Comparison of ENCODE assay signal across 9 cellular contexts in the genomic region with DNA sequence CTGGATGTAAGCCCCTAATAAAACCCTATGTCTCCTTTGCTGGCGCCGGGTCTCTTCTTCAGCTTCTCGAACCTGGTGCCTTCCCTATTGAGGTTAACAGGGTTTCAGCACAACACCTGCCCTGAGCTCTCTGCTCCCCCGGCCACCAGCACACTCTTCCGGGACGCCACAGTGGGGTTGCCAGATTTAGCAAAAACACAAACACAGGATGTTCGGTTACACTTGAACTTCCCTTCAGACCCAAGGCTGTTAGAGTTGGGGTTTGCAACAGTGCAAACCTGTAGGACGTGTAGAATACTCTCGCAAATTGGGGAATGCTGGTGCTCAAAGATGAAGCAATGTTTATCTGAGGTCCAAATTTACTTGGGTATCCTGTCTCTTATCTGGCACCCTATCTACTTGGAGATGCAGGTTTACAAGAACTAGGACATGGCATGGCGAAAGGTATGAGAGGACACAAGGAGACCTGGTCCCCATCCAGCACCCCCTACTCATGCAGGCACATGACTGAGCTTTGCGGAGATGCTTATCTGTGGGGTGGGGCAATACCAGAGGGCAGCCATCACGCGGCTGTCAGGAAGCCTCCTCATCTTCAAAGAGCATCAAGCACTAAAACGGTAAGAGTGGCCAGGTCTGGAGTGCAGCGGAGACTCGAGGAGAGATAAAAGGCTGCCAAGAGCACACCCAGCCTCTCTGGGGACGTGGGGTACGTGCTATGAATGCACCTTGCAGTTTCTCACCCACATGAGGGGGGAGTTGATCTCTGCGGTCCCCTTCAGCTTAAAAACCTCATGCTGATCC. TPM values are rescaled to one million over a fixed set of nuclear protein-coding genes. Genes with fewer than 3 reads are reported as not detected.
A peak's percentile ranks its signal among the peaks of the same experiment; 100 is the strongest.
DNase-seq lines count a peak whose midpoint lies in the region; ATAC-seq, FAIRE-seq and TF ChIP-seq lines count a peak whose summit lies in the region.
"Had no signal": no experiment of that assay in that cellular context is flagged by ENCODE, and none has a peak within 500 bp of the region (broad histone marks: within the 10 kb centered on the region; RNA-seq: fewer than 3 reads in every experiment).

No MANE protein-coding gene starts in this region.

- 65 to 77% methylated on average over 19 of the region's 19 CpGs for WGBS in lower leg skin, 2 donors

- H4K20me1 ChIP-seq in DND-41 (ENCODE audit: insufficient read depth, low read length): no peaks in the 10 kb centered on the region

- no peaks in the 10 kb centered on the region for H3K27me3 ChIP-seq in DND-41 (ENCODE audit: insufficient read depth, low read length, poor library complexity)
- H3K27me3 ChIP-seq: pancreas had no signal

- no peaks in the 10 kb centered on the region for H3K79me2 ChIP-seq in DND-41 (ENCODE audit: insufficient read depth, low read length)

- TF ChIP-seq CTCF in DND-41 (IDR thresholded peaks at IDR 0.05; ENCODE audit: borderline replicate concordance, extremely low read depth, low read length, poor library complexity, severe bottlenecking): no peak
- TF ChIP-seq CTCF in lower leg skin (IDR thresholded peaks at IDR 0.05): no peak

- FAIRE-seq in HTR-8/SVneo (lab: Jason Lieb, UNC): no peak
- FAIRE-seq: pancreas had no signal

- peak overlapping the region in 1 of 2 experiments; percentile 37; a peak in 2 of 4 replicates for H3K4me3 ChIP-seq in DND-41 (ENCODE audit: low read depth in 1 of 2, low read length in 2 of 2)
- no peak overlapping the region for H3K4me3 ChIP-seq in lower leg skin (ENCODE audit: low read depth, poor library complexity, severe bottlenecking)
- H3K4me3 ChIP-seq: pancreas had no signal

- DNase-seq in DND-41 (peak; percentile 82), NCI-H187 (lab: John Stamatoyannopoulos, UW) (peak; percentile 46 to 70), anterior cingulate cortex (lab: John Stamatoyannopoulos, UW) (no peak), lower leg skin (ENCODE audit: low spot score in 2 of 2) (no peak), HTR-8/SVneo (ENCODE audit: insufficient read length, low spot score) (no peak)
- DNase-seq in activated naive CD4-positive, alpha-beta T cell treated with anti-CD3 and anti-CD28 coated beads, Interleukin-2, amount 50 U/mL, for 16 hours: peak; percentile 19
- DNase-seq: pancreas had no signal

- H3K9ac ChIP-seq in DND-41 (ENCODE audit: low read depth, low read length): peak overlapping the region; percentile 57

- peak; percentile 83 for ATAC-seq in DND-41 (ENCODE audit: insufficient read depth, low read depth)
- ATAC-seq in GM21528 (IDR thresholded peaks at IDR 0.05; ENCODE audit: low FRiP score, unreplicated experiment): peak; percentile 55
- no peak for ATAC-seq in HG03045 (IDR thresholded peaks at IDR 0.05; ENCODE audit: unreplicated experiment)
- ATAC-seq: pancreas had no signal

- H2AFZ ChIP-seq in DND-41 (ENCODE audit: low read depth, low read length): peak overlapping the region; percentile 42; the same call in 1 of the 2 replicates

- H3K27ac ChIP-seq in DND-41 (ENCODE audit: low read length): peak overlapping the region; percentile 94
- H3K27ac ChIP-seq: pancreas had no signal

- peak overlapping the region; percentile 62 for H3K4me2 ChIP-seq in DND-41 (ENCODE audit: insufficient read depth, low read length)

- H3K9me3 ChIP-seq in DND-41 (ENCODE audit: insufficient read depth, low read length, severe bottlenecking): no peaks in the 10 kb centered on the region
- H3K9me3 ChIP-seq: pancreas had no signal

- peaks cover 94% of the 10 kb centered on the region for H3K4me1 ChIP-seq in DND-41 (ENCODE audit: insufficient read depth, low read length)
- H3K4me1 ChIP-seq: pancreas had no signal

- no peak for TF ChIP-seq POLR2A in lower leg skin (IDR thresholded peaks at IDR 0.05)

- intact Hi-C loops in lower leg skin (cut with DNase I; ENCODE audit: low total_unique reads): no loop called here

- no peaks in the 10 kb centered on the region; the same call in 1 of the 2 replicates for H3K36me3 ChIP-seq in DND-41 (ENCODE audit: insufficient read depth, low read length)
- H3K36me3 ChIP-seq: pancreas had no signal

RNA-seq across cellular contexts. Expression of a gene that starts 52.8 kb away (rescaled TPM):
- 1 to 10 TPM; 1.5 to 4.4 (median 1.6) TPM for total RNA-seq in lower leg skin

Comparison
In these comparisons a context has a peak if more than half of its experiments do, and no peak if none do; other contexts are left out.
1. DNase-seq: peak in DND-41 (single experiment), NCI-H187 (2 of 2) and activated naive CD4-positive, alpha-beta T cell treated with anti-CD3 and anti-CD28 coated beads, Interleukin-2, amount 50 U/mL, for 16 hours (single experiment); none in anterior cingulate cortex (0 of 58), lower leg skin (0 of 2) and HTR-8/SVneo (single experiment).